Comparison of ENCODE assay signal across 17 cellular contexts in the genomic region with DNA sequence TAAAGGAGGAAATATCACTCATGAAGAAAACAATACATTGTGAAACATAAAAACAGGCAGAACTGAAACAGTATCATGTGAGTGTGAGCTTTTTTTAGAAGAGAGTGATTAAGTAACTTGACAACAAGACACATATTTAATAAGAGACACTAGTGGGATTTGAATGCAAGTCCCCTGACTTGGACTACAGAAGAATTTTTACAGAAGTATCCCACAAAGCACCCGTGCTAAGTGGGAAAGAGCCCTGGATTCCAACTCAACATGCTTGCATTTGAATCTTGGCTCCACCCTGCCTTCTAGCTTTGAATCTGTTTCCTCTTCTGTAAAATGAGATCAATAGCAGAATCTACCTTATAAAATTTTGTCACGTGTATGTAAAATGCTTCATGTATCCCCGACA.
DNase-seq lines count a peak whose midpoint lies in the region; ATAC-seq and TF ChIP-seq lines count a peak whose summit lies in the region.
"Had no signal": no experiment of that assay in that cellular context is flagged by ENCODE, and none has a peak within 500 bp of the region (broad histone marks: within the 10 kb centered on the region; RNA-seq: fewer than 3 reads in every experiment).

No MANE protein-coding gene starts in this region.

- intact Hi-C loops in natural killer cell (cut with micrococcal nuclease), result no loop called here

- H3K27me3 ChIP-seq in hepatocyte, result no peaks in the 10 kb centered on the region

- H3K36me3 Mint-ChIP-seq in naive B cell, result peaks cover 2 to 32% of the 10 kb centered on the region in 2 donors
- H3K36me3 Mint-ChIP-seq in natural killer cell, result no peaks in the 10 kb centered on the region

- TF ChIP-seq CTCF in hepatocyte (IDR thresholded peaks at IDR 0.05; ENCODE audit: poor library complexity) (no peak), natural killer cell (IDR thresholded peaks at IDR 0.05) (no peak)

- DNase-seq in NOMO-1 (lab: John Stamatoyannopoulos, UW; ENCODE audit: unreplicated experiment in 2 of 2), result peak; percentile 50 to 94
- peak; percentile 38 for DNase-seq in naive B cell
- no peak for DNase-seq in hepatocyte (ENCODE audit: low spot score)
- no peak for DNase-seq in 8988T
- no peak for DNase-seq in Ammon's horn (ENCODE audit: low spot score)
- DNase-seq in natural killer cell, result no peak
- DNase-seq: activated CD8-positive, alpha-beta memory T cell treated with anti-CD3 and anti-CD28 coated beads for 24 hours; glutamatergic neuron; KBM-7; NCI-H1436; NCI-H345; nucleus accumbens; small intestine had no signal

- H3K4me3 Mint-ChIP-seq in naive B cell, result peak overlapping the region in 7 of 8 donors; percentile 5 to 84 (median 53)
- H3K4me3 Mint-ChIP-seq in natural killer cell, result no peak overlapping the region

- H3K9me2 ChIP-seq in hepatocyte (replicated peaks; ENCODE audit: insufficient read depth), result no peaks in the 10 kb centered on the region

- WGBS in hepatocyte (ENCODE audit: low lambda C conversion rate, missing lambda C conversion rate), result 63% methylated on average over 3 of the region's 3 CpGs

- H3K9me3 Mint-ChIP-seq in naive B cell (peaks cover 3 to 45% (median 22%) of the 10 kb centered on the region in 7 donors), natural killer cell (peaks cover 0 to 2% of the 10 kb centered on the region in 2 donors)

- H3K27ac Mint-ChIP-seq in naive B cell (peak overlapping the region; percentile 60 to 96 (median 82)), natural killer cell (no peak overlapping the region)

- no peaks in the 10 kb centered on the region for H3K9me3 ChIP-seq in hepatocyte (ENCODE audit: low read depth)

- H3K36me3 ChIP-seq in hepatocyte (replicated peaks; ENCODE audit: insufficient read depth, low read depth), result no peaks in the 10 kb centered on the region

- H3K79me2 ChIP-seq in hepatocyte, result no peaks in the 10 kb centered on the region

- no peak overlapping the region for H3K4me2 ChIP-seq in hepatocyte

- H3K4me3 ChIP-seq in hepatocyte, result no peak overlapping the region

- H4K20me1 ChIP-seq in hepatocyte (ENCODE audit: insufficient read depth, poor library complexity, severe bottlenecking), result no peaks in the 10 kb centered on the region

- H2AFZ ChIP-seq in hepatocyte, result no peak overlapping the region

- H3K4me1 ChIP-seq in hepatocyte (ENCODE audit: insufficient read depth), result no peaks in the 10 kb centered on the region

- H3K4me1 Mint-ChIP-seq in naive B cell, result peaks cover 49 to 65% (median 62%) of the 10 kb centered on the region in 3 donors
- no peaks in the 10 kb centered on the region for H3K4me1 Mint-ChIP-seq in natural killer cell

- no peaks in the 10 kb centered on the region for H3K27me3 Mint-ChIP-seq in naive B cell
- peaks cover 8 to 13% of the 10 kb centered on the region in 2 donors for H3K27me3 Mint-ChIP-seq in natural killer cell (ENCODE audit: low read depth in 2 of 2)

- ATAC-seq in GM18517 (IDR thresholded peaks at IDR 0.05; ENCODE audit: unreplicated experiment), result peak; percentile 56
- ATAC-seq in HG02798 (IDR thresholded peaks at IDR 0.05; ENCODE audit: poor library complexity, unreplicated experiment), result peak; percentile 61
- peak; percentile 57 to 59 for ATAC-seq in naive B cell (ENCODE audit: low read depth in 2 of 2)
- no peak for ATAC-seq in natural killer cell

- no peak overlapping the region for H3K27ac ChIP-seq in hepatocyte
- H3K27ac ChIP-seq: epithelial cell of prostate, VCaP had no signal

Comparison
In these comparisons a context has a peak if more than half of its experiments do, and no peak if none do; other contexts are left out.
1. ATAC-seq: peak in GM18517 (single experiment), HG02798 (single experiment) and naive B cell (2 of 2); none in natural killer cell (0 of 3).
2. DNase-seq: peak in NOMO-1 (2 of 2) and naive B cell (single experiment); none in hepatocyte (single experiment), 8988T (single experiment), Ammon's horn (single experiment) and natural killer cell (single experiment).
3. H3K27ac Mint-ChIP-seq: peak in naive B cell (6 of 6); none in natural killer cell (0 of 2).